ENCODE assay signal across 8 cellular contexts in the genomic region with DNA sequence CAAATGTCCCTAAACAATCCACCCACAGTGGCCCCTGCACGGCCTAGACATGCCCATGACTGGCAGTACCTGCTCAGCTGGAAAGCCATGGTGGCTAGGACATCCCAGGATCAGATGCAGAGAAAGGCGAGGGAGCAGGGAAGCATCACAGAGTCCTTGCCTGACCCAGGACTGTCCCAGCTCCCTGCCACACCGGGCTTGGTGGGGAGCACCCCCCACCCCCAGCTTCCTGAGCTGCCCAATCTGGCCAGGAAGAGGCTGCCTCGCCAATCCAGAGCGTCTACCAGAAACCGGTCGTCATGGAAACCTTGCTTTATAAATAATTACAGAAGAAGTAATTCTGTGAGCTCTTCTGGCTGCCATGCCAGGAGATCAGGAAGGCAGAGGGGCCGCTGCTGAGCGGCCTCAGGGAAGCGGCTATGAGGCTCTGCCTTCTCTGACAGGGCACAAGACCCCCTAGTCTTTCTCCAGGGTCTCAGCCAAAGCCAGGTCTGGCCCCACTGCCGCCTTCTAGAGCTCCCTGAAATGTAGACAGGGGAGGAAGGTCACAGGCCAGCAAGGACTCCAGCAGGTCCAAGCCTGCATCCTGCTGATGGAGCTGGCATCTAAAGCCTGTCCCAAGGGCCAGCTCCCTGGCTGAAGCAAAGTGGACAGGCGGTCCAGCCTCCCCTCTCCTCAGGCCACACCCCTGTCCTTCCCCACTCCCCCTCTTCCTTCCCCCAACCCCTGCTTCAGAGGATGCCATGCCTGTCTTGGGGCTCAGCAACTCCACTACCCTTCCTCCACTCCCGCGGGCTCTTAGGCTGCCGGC. TPM values are rescaled to one million over a fixed set of nuclear protein-coding genes. Genes with fewer than 3 reads are reported as not detected.
DNase-seq lines count a peak whose midpoint lies in the region; ATAC-seq, FAIRE-seq and TF ChIP-seq lines count a peak whose summit lies in the region.

No MANE protein-coding gene starts in this region.

- H3K36me3 ChIP-seq in breast epithelium (no peaks in the 10 kb centered on the region), ascending aorta (no peaks in the 10 kb centered on the region), kidney (ENCODE audit: control insufficient read depth in 1 of 2, insufficient read depth in 2 of 2, low read length in 2 of 2) (no peaks in the 10 kb centered on the region)

- TF ChIP-seq POLR2A in breast epithelium (IDR thresholded peaks at IDR 0.05) = no peak

- TF ChIP-seq CTCF in breast epithelium (IDR thresholded peaks at IDR 0.05) (no peak), MCF 10A (IDR thresholded peaks at IDR 0.05; ENCODE audit: unreplicated experiment) (no peak), ascending aorta (IDR thresholded peaks at IDR 0.05) (no peak), kidney (IDR thresholded peaks at IDR 0.05; ENCODE audit: borderline replicate concordance, extremely low read depth, insufficient read depth) (no peak)

- H3K4me3 ChIP-seq in breast epithelium (no peak overlapping the region), ascending aorta (peak overlapping the region in 1 of 2 donors; percentile 28), kidney (ENCODE audit: low read length in 2 of 2) (peak overlapping the region in 1 of 2 donors; percentile 42)

- peak overlapping the region in 1 of 2 donors; percentile 78 for H3K9ac ChIP-seq in kidney (ENCODE audit: low read length in 2 of 2)

- CTCF ChIA-PET in MCF 10A (lab: Yijun Ruan, JAX) = interaction anchor here (0.6 to 9.6 kb wide), 12 partner anchors 8 to 123 kb away, joined by 3 to 188 read pairs (median 5); no protein-coding TSS in a partner anchor

- intact Hi-C loops in breast epithelium (cut with DNase I; ENCODE audit: low total_unique reads) = no loop called here
- intact Hi-C loops in MCF 10A (cut with micrococcal nuclease) = no loop called here
- intact Hi-C loops in ascending aorta (cut with DNase I) = no loop called here
- intact Hi-C loops in kidney (cut with DNase I) = no loop called here

- no peaks in the 10 kb centered on the region for H3K27me3 Mint-ChIP-seq in MCF 10A (ENCODE audit: insufficient read depth, unreplicated experiment)

- H3K9me3 Mint-ChIP-seq in MCF 10A (ENCODE audit: unreplicated experiment) = no peaks in the 10 kb centered on the region

- no peak overlapping the region for H3K4me3 Mint-ChIP-seq in MCF 10A (ENCODE audit: unreplicated experiment)

- H3K27ac ChIP-seq in breast epithelium = peak overlapping the region; percentile 65 to 74
- H3K27ac ChIP-seq in ascending aorta = peak overlapping the region; percentile 81 to 83
- H3K27ac ChIP-seq in kidney (ENCODE audit: low read depth in 2 of 2, low read length in 2 of 2) = peak overlapping the region; percentile 85 to 88

- peaks cover 4% of the 10 kb centered on the region for H3K36me3 Mint-ChIP-seq in MCF 10A (ENCODE audit: insufficient read depth, unreplicated experiment)

- H3K27me3 ChIP-seq in breast epithelium (no peaks in the 10 kb centered on the region), ascending aorta (no peaks in the 10 kb centered on the region)

- peak; percentile 62 for ATAC-seq in stimulated activated naive CD8-positive, alpha-beta T cell treated with anti-CD3 and anti-CD28 coated beads, Interleukin-15, Interleukin-2, amounts not matched to agents 100 U/mL and 50 U/mL, for 24 hours

- H3K4me1 ChIP-seq in breast epithelium (peaks cover 14 to 18% of the 10 kb centered on the region in 2 donors), ascending aorta (peaks cover 18 to 28% of the 10 kb centered on the region in 2 donors), kidney (ENCODE audit: control insufficient read depth in 1 of 2, insufficient read depth in 1 of 2, low read depth in 1 of 2, low read length in 2 of 2) (peaks cover 38 to 43% of the 10 kb centered on the region in 2 donors)

- H3K9me3 ChIP-seq in breast epithelium = no peaks in the 10 kb centered on the region
- no peaks in the 10 kb centered on the region for H3K9me3 ChIP-seq in ascending aorta
- no peaks in the 10 kb centered on the region for H3K9me3 ChIP-seq in kidney (ENCODE audit: control insufficient read depth in 1 of 2, low read length in 2 of 2)

- no peak overlapping the region for H3K27ac Mint-ChIP-seq in MCF 10A (ENCODE audit: low read depth, unreplicated experiment)

- peaks cover 23% of the 10 kb centered on the region for H3K4me1 Mint-ChIP-seq in MCF 10A (ENCODE audit: insufficient read depth, unreplicated experiment)

- FAIRE-seq in kidney (lab: Jason Lieb, UNC) (no peak), urothelium cell line (lab: Jason Lieb, UNC) (no peak)

- POLR2A ChIA-PET in MCF 10A (lab: Yijun Ruan, JAX) = interaction anchor here (1.0 to 6.3 kb wide), 3 partner anchors 26 to 46 kb away, joined by 3 to 38 read pairs (median 4); a partner anchor contains a TSS

- no peak for DNase-seq in breast epithelium (ENCODE audit: low spot score in 2 of 2)
- no peak for DNase-seq in MCF 10A (ENCODE audit: unreplicated experiment)
- DNase-seq in NCI-H69 (lab: John Stamatoyannopoulos, UW) = peak; percentile 2
- peak in 1 of 2 donors; percentile 71 for DNase-seq in ascending aorta (ENCODE audit: low spot score in 2 of 2)
- peak; percentile 86 for DNase-seq in kidney
- DNase-seq in stimulated activated naive CD8-positive, alpha-beta T cell treated with anti-CD3 and anti-CD28 coated beads, Interleukin-15, Interleukin-2, amounts not matched to agents 100 U/mL and 50 U/mL, for 24 hours = peak; percentile 62
- no peak for DNase-seq in urothelium cell line (ENCODE audit: low spot score)
- DNase-seq in NCI-H2029 treated with DMSO at 0.1 percent for 48 hours (lab: John Stamatoyannopoulos, UW) = no peak

- BruUV-seq in MCF 10A (replicated peaks; lab: Mats Ljungman, UMichigan) = no TSS peak

RNA-seq across cellular contexts. Expression of a gene that starts 34.6 kb away (rescaled TPM):
- 10 to 100 TPM in 2 of 3 donors, 1 to 10 TPM in 1; 9.4 to 12.8 (median 11.5) TPM for total RNA-seq in breast epithelium
- total RNA-seq in MCF 10A (2022) = 110 and 117 TPM in 2 replicates
- total RNA-seq in ascending aorta = 16.1 TPM
- total RNA-seq in kidney = 23.0 TPM
- 135 TPM for polyA plus RNA-seq in kidney (ENCODE audit: insufficient read depth, low read depth, low replicate concordance)

Comparison
In these comparisons a context has a peak if more than half of its experiments do, and no peak if none do; other contexts are left out.
1. DNase-seq: peak in NCI-H69 (single experiment), kidney (single experiment) and stimulated activated naive CD8-positive, alpha-beta T cell treated with anti-CD3 and anti-CD28 coated beads, Interleukin-15, Interleukin-2, amounts not matched to agents 100 U/mL and 50 U/mL, for 24 hours (single experiment); none in breast epithelium (0 of 2), MCF 10A (single experiment), urothelium cell line (single experiment) and NCI-H2029 treated with DMSO at 0.1 percent for 48 hours (single experiment).
2. Peak in every context shown above with its lines, with median percentiles within 50 percentile points of each other: H3K27ac ChIP-seq.